Comparison of ENCODE assay signal across 16 cellular contexts in genomic region chr12:67750528-67751183, GRCh38.
A peak's percentile ranks its signal among the peaks of the same experiment; 100 is the strongest.
DNase-seq lines count a peak whose midpoint lies in the region; ATAC-seq and TF ChIP-seq lines count a peak whose summit lies in the region.
"Had no signal": no experiment of that assay in that cellular context is flagged by ENCODE, and none has a peak within 500 bp of the region (broad histone marks: within the 10 kb centered on the region; RNA-seq: fewer than 3 reads in every experiment).

No MANE protein-coding gene starts in this region.

- H3K4me3 ChIP-seq in psoas muscle (no peak overlapping the region), tibial nerve (no peak overlapping the region)
- H3K4me3 ChIP-seq: PC-9 had no signal

- H3K27ac Mint-ChIP-seq in HFFc6: peak overlapping the region; percentile 0; the same call in 1 of the 2 replicates

- H3K27me3 ChIP-seq in psoas muscle (ENCODE audit: insufficient read depth in 3 of 3, low read length in 2 of 3): no peaks in the 10 kb centered on the region
- H3K27me3 ChIP-seq in tibial nerve: no peaks in the 10 kb centered on the region

- H3K4me3 Mint-ChIP-seq in HFFc6: no peak overlapping the region
- H3K4me3 Mint-ChIP-seq: CD8-positive, alpha-beta memory T cell had no signal

- H3K27ac ChIP-seq in psoas muscle (peak overlapping the region; percentile 76), tibial nerve (no peak overlapping the region)
- H3K27ac ChIP-seq: C4-2B, HL-60, KMS-11, PC-9 had no signal

- TF ChIP-seq POLR2A in tibial nerve (IDR thresholded peaks at IDR 0.05): no peak

- H3K27me3 Mint-ChIP-seq in HFFc6 (ENCODE audit: insufficient read depth): no peaks in the 10 kb centered on the region
- H3K27me3 Mint-ChIP-seq: CD8-positive, alpha-beta memory T cell had no signal

- H3K4me1 ChIP-seq in psoas muscle (peaks cover 35% of the 10 kb centered on the region), tibial nerve (no peaks in the 10 kb centered on the region)

- no peaks in the 10 kb centered on the region for H3K9me3 Mint-ChIP-seq in HFFc6

- ATAC-seq in psoas muscle (peak; percentile 65 to 78 (median 69)), GM18517 (IDR thresholded peaks at IDR 0.05; ENCODE audit: unreplicated experiment) (no peak), HG02970 (IDR thresholded peaks at IDR 0.05; ENCODE audit: low FRiP score, unreplicated experiment) (no peak), HG03565 (IDR thresholded peaks at IDR 0.05; ENCODE audit: unreplicated experiment) (no peak)

- DNase-seq in DMS 273 (lab: John Stamatoyannopoulos, UW; ENCODE audit: unreplicated experiment) (peak; percentile 64), HFFc6 (peak; percentile 24), NCI-H2171 treated with DMSO at 0.1 percent for 48 hours (lab: John Stamatoyannopoulos, UW) (peak; percentile 75), psoas muscle (no peak), tibial nerve (ENCODE audit: low spot score in 2 of 2) (no peak)
- DNase-seq: CD8-positive, alpha-beta memory T cell; NCI-H187; PC-9; RPMI8226; SHP77 had no signal

- H3K9me3 ChIP-seq in psoas muscle (no peaks in the 10 kb centered on the region), tibial nerve (no peaks in the 10 kb centered on the region)

- H3K36me3 ChIP-seq in psoas muscle (ENCODE audit: insufficient read depth in 1 of 2, low read depth in 1 of 2): no peaks in the 10 kb centered on the region
- no peaks in the 10 kb centered on the region for H3K36me3 ChIP-seq in tibial nerve

- intact Hi-C loops in psoas muscle (cut with DNase I): no loop called here

- no peak for TF ChIP-seq EP300 in tibial nerve (IDR thresholded peaks at IDR 0.05)

- no peak for TF ChIP-seq CTCF in HFFc6 (IDR thresholded peaks at IDR 0.05)
- no peak for TF ChIP-seq CTCF in psoas muscle (IDR thresholded peaks at IDR 0.05)
- TF ChIP-seq CTCF in tibial nerve (IDR thresholded peaks at IDR 0.05): no peak

- peaks cover 58% of the 10 kb centered on the region for H3K4me1 Mint-ChIP-seq in HFFc6 (ENCODE audit: low read depth)

- H3K36me3 Mint-ChIP-seq in HFFc6 (ENCODE audit: low read depth): no peaks in the 10 kb centered on the region

- WGBS in psoas muscle, 3 donors: 25 to 48% (median 27%) methylated on average over 3 of the region's 3 CpGs
- 97 to 99% methylated on average over 3 of the region's 3 CpGs for WGBS in tibial nerve, 2 donors

Comparison
In these comparisons a context has a peak if more than half of its experiments do, and no peak if none do; other contexts are left out.
1. DNase-seq: peak in DMS 273 (single experiment), HFFc6 (single experiment) and NCI-H2171 treated with DMSO at 0.1 percent for 48 hours (single experiment); none in psoas muscle (0 of 2) and tibial nerve (0 of 2).
2. ATAC-seq: peak in psoas muscle (4 of 4); none in GM18517 (single experiment), HG02970 (single experiment) and HG03565 (single experiment).